Comparison of ENCODE assay signal across 9 cellular contexts in genomic region chr3:128094295-128095151, GRCh38. TPM values are rescaled to one million over a fixed set of nuclear protein-coding genes. Genes with fewer than 3 reads are reported as not detected.
DNase-seq lines count a peak whose midpoint lies in the region; ATAC-seq and TF ChIP-seq lines count a peak whose summit lies in the region.
"Had no signal": no experiment of that assay in that cellular context is flagged by ENCODE, and none has a peak within 500 bp of the region (broad histone marks: within the 10 kb centered on the region; RNA-seq: fewer than 3 reads in every experiment).

No MANE protein-coding gene starts in this region.

- TF ChIP-seq POLR2A in spleen (IDR thresholded peaks at IDR 0.05) = no peak

- no peak overlapping the region for H3K4me3 Mint-ChIP-seq in activated CD8-positive, alpha-beta T cell treated with anti-CD3 and anti-CD28 coated beads for 36 hours
- H3K4me3 Mint-ChIP-seq: activated T-cell treated with anti-CD3 and anti-CD28 coated beads, Interleukin-2, amount 50 U/mL, for 4 hours had no signal

- intact Hi-C loops in activated CD8-positive, alpha-beta T cell treated with anti-CD3 and anti-CD28 coated beads for 36 hours (cut with micrococcal nuclease) = no loop called here
- intact Hi-C loops in spleen (cut with DNase I; ENCODE audit: low total_unique reads) = no loop called here

- WGBS in liver = 39% methylated on average over 13 of the region's 13 CpGs
- WGBS in spleen, 5 donors = 84 to 92% (median 88%) methylated on average over 12 to 13 of the region's 13 CpGs

- peak overlapping the region in 1 of 2 donors; percentile 10 for H3K9ac ChIP-seq in liver (ENCODE audit: low read depth in 1 of 2, low read length in 2 of 2)

- peaks cover 13 to 60% (median 51%) of the 10 kb centered on the region in 4 donors for H3K4me1 ChIP-seq in liver (ENCODE audit: control insufficient read depth in 4 of 4, insufficient read depth in 4 of 4, low read length in 3 of 4)
- peaks cover 0 to 11% (median 0%) of the 10 kb centered on the region in 6 donors for H3K4me1 ChIP-seq in spleen

- H3K36me3 Mint-ChIP-seq in activated CD8-positive, alpha-beta T cell treated with anti-CD3 and anti-CD28 coated beads for 36 hours (ENCODE audit: low read depth) = peaks cover 45% of the 10 kb centered on the region

- H3K36me3 ChIP-seq in liver (ENCODE audit: control insufficient read depth in 4 of 4, insufficient read depth in 3 of 4, low read depth in 1 of 4, low read length in 3 of 4) = peaks cover 0 to 4% (median 0%) of the 10 kb centered on the region in 4 donors
- H3K36me3 ChIP-seq in spleen = peaks cover 0 to 85% (median 55%) of the 10 kb centered on the region in 6 donors

- H3K27ac Mint-ChIP-seq in activated CD8-positive, alpha-beta T cell treated with anti-CD3 and anti-CD28 coated beads for 36 hours = peak overlapping the region; percentile 5

- TF ChIP-seq CTCF in activated CD8-positive, alpha-beta T cell treated with anti-CD3 and anti-CD28 coated beads for 36 hours (IDR thresholded peaks at IDR 0.05) = no peak
- TF ChIP-seq CTCF in liver (IDR thresholded peaks at IDR 0.05; ENCODE audit: low read depth, low read length, missing input control) (peak; percentile 72), spleen (IDR thresholded peaks at IDR 0.05 in 8 of 11, conservative IDR thresholded peaks at IDR 0.05 in 3 of 11) (no peak)

- CTCF ChIA-PET in activated CD8-positive, alpha-beta T cell treated with anti-CD3 and anti-CD28 coated beads for 36 hours (lab: Charles Lee) = interaction anchor here (0.9 to 6.0 kb wide), 23 partner anchors 8 to 514 kb away, joined by 3 to 56 read pairs (median 5); partner anchors contain the start of gene RUVBL1

- peaks cover 11% of the 10 kb centered on the region for H3K4me1 Mint-ChIP-seq in activated CD8-positive, alpha-beta T cell treated with anti-CD3 and anti-CD28 coated beads for 36 hours (ENCODE audit: low read depth)

- no peaks in the 10 kb centered on the region for H3K27me3 Mint-ChIP-seq in activated CD8-positive, alpha-beta T cell treated with anti-CD3 and anti-CD28 coated beads for 36 hours

- POLR2A ChIA-PET in activated CD8-positive, alpha-beta T cell treated with anti-CD3 and anti-CD28 coated beads for 36 hours (lab: Charles Lee) = no interaction called here

- H3K27me3 ChIP-seq in liver (ENCODE audit: control insufficient read depth in 4 of 4, insufficient read depth in 4 of 4, low read length in 3 of 4) (no peaks in the 10 kb centered on the region), spleen (replicated peaks in 1 of 7) (no peaks in the 10 kb centered on the region)
- H3K27me3 ChIP-seq: cardiac muscle cell had no signal

- ATAC-seq in HG03280 (IDR thresholded peaks at IDR 0.05; ENCODE audit: unreplicated experiment) = peak; percentile 24
- peak; percentile 68 for ATAC-seq in activated CD8-positive, alpha-beta T cell treated with anti-CD3 and anti-CD28 coated beads for 36 hours

- no peaks in the 10 kb centered on the region for H3K9me3 Mint-ChIP-seq in activated CD8-positive, alpha-beta T cell treated with anti-CD3 and anti-CD28 coated beads for 36 hours
- H3K9me3 Mint-ChIP-seq: activated T-cell treated with anti-CD3 and anti-CD28 coated beads, Interleukin-2, amount 50 U/mL, for 4 hours had no signal

- H3K27ac ChIP-seq in liver (ENCODE audit: low read depth in 1 of 2, low read length in 2 of 2) (peak overlapping the region in 1 of 2 donors; percentile 64), spleen (no peak overlapping the region)
- H3K27ac ChIP-seq: cardiac muscle cell had no signal

- H3K9me3 ChIP-seq in liver (ENCODE audit: control insufficient read depth in 4 of 4, low read length in 3 of 4) (no peaks in the 10 kb centered on the region), spleen (no peaks in the 10 kb centered on the region)

- peak; percentile 90 to 91 for TF ChIP-seq RAD21 in liver (IDR thresholded peaks at IDR 0.05)

- H3K4me3 ChIP-seq in liver (ENCODE audit: low read depth in 1 of 3, low read length in 3 of 3) = no peak overlapping the region
- H3K4me3 ChIP-seq in spleen = no peak overlapping the region
- H3K4me3 ChIP-seq: cardiac muscle cell had no signal

- DNase-seq in EL (peak; percentile 52), NCI-H774 (lab: John Stamatoyannopoulos, UW) (no peak), spleen (no peak), NOMO-1 treated with dmso at 0.1 percent for 144 hours (lab: John Stamatoyannopoulos, UW; ENCODE audit: unreplicated experiment) (no peak)
- DNase-seq in activated CD8-positive, alpha-beta T cell treated with anti-CD3 and anti-CD28 coated beads for 36 hours = no peak

TF ChIP-seq in liver, 16 proteins besides CTCF, POLR2A, EP300 and RAD21:
- TF ChIP-seq, protein P1, sequence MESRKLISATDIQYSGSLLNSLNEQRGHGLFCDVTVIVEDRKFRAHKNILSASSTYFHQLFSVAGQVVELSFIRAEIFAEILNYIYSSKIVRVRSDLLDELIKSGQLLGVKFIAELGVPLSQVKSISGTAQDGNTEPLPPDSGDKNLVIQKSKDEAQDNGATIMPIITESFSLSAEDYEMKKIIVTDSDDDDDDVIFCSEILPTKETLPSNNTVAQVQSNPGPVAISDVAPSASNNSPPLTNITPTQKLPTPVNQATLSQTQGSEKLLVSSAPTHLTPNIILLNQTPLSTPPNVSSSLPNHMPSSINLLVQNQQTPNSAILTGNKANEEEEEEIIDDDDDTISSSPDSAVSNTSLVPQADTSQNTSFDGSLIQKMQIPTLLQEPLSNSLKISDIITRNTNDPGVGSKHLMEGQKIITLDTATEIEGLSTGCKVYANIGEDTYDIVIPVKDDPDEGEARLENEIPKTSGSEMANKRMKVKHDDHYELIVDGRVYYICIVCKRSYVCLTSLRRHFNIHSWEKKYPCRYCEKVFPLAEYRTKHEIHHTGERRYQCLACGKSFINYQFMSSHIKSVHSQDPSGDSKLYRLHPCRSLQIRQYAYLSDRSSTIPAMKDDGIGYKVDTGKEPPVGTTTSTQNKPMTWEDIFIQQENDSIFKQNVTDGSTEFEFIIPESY (IDR thresholded peaks at IDR 0.05) = no peak
- no peak for TF ChIP-seq FOXA2 (IDR thresholded peaks at IDR 0.05)
- TF ChIP-seq HNF4G (IDR thresholded peaks at IDR 0.05) = peak; percentile 88
- TF ChIP-seq, protein P2, sequence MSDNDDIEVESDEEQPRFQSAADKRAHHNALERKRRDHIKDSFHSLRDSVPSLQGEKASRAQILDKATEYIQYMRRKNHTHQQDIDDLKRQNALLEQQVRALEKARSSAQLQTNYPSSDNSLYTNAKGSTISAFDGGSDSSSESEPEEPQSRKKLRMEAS (IDR thresholded peaks at IDR 0.05) = peak; percentile 29
- peak; percentile 94 to 97 for TF ChIP-seq HNF4A (conservative IDR thresholded peaks at IDR 0.05)
- TF ChIP-seq GABPA (IDR thresholded peaks at IDR 0.05 in 1 of 2, conservative IDR thresholded peaks at IDR 0.05 in 1 of 2) = no peak
- TF ChIP-seq FOXA1 (IDR thresholded peaks at IDR 0.05) = peak; percentile 31
- peak; percentile 30 for TF ChIP-seq YY1 (IDR thresholded peaks at IDR 0.05)
- peak; percentile 9 for TF ChIP-seq NR2F2 (IDR thresholded peaks at IDR 0.05)
- TF ChIP-seq, protein P3, sequence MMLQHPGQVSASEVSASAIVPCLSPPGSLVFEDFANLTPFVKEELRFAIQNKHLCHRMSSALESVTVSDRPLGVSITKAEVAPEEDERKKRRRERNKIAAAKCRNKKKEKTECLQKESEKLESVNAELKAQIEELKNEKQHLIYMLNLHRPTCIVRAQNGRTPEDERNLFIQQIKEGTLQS (IDR thresholded peaks at IDR 0.05) = no peak
- peak; percentile 80 to 82 for TF ChIP-seq RXRA (IDR thresholded peaks at IDR 0.05)
- TF ChIP-seq REST (IDR thresholded peaks at IDR 0.05) = peak; percentile 31
- TF ChIP-seq SP1 (IDR thresholded peaks at IDR 0.05) = peak; percentile 92
- no peak for TF ChIP-seq EGR1 (IDR thresholded peaks at IDR 0.05; ENCODE audit: low read depth in 2 of 2)

RNA-seq across cellular contexts. Expression of gene RUVBL1, which starts 29.1 kb away (rescaled TPM):
- total RNA-seq in activated CD8-positive, alpha-beta T cell treated with anti-CD3 and anti-CD28 coated beads for 36 hours = 10 to 100 TPM; 99.0 to 99.5 TPM
- total RNA-seq in liver = 10 to 100 TPM; 13.9 to 23.1 TPM
- polyA plus RNA-seq in liver = 10 to 100 TPM; 13.3 to 13.9 TPM
- 10 to 100 TPM; 25.2 to 32.6 (median 29.2) TPM for total RNA-seq in spleen
- polyA plus RNA-seq in spleen = 10 to 100 TPM; 21.6 to 36.4 (median 33.3) TPM

RNA-seq across cellular contexts. Expression of gene SEC61A1, which starts 42.3 kb away (rescaled TPM):
- total RNA-seq in activated CD8-positive, alpha-beta T cell treated with anti-CD3 and anti-CD28 coated beads for 36 hours = 100 to 1,000 TPM; 107 to 116 TPM
- total RNA-seq in liver (100 to 1,000 TPM in 1 of 2 donors, 10 to 100 TPM in 1; 80.4 to 295 TPM), spleen (100 to 1,000 TPM; 104 to 136 (median 122) TPM)
- polyA plus RNA-seq in liver (100 to 1,000 TPM in 1 of 2 donors, 10 to 100 TPM in 1; 90.8 to 203 TPM), spleen (10 to 100 TPM; 49.0 to 66.0 (median 51.2) TPM)

RNA-seq across cellular contexts. Expression of gene EEFSEC, which starts 58.8 kb away (rescaled TPM):
- 10 to 100 TPM; 19.2 to 19.6 TPM for total RNA-seq in activated CD8-positive, alpha-beta T cell treated with anti-CD3 and anti-CD28 coated beads for 36 hours
- total RNA-seq in liver (10 to 100 TPM in 1 of 2 donors, 1 to 10 TPM in 1; 8.4 to 11.6 TPM), spleen (10 to 100 TPM; 10.9 to 19.2 (median 16.1) TPM)
- polyA plus RNA-seq in liver (10 to 100 TPM in 1 of 2 donors, 1 to 10 TPM in 1; 9.7 to 13.1 TPM), spleen (10 to 100 TPM in 2 of 3 donors, 1 to 10 TPM in 1; 8.5 to 14.2 (median 11.7) TPM)
